In the genomic region with DNA sequence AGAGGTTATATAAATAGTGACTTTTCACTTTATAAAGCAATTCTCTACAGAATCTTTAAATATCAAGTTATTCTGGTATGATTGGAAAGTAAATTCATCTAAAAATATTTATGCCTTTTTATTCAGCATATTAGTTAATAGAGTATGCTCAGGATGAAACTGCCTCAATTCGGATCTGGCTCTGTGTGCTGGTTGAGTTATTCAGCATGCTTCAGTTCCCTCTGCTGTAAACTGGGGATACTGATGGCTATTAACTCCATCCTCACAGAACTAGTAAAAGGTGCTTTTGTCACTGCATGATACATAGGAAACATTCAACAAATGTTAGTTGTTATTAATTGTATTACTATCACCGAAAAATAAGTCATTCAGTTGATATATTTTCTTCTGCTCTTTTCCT, we compare ENCODE assay signal across 6 cellular contexts.
"Had no signal": no experiment of that assay in that cellular context is flagged by ENCODE, and none has a peak within 500 bp of the region (broad histone marks: within the 10 kb centered on the region; RNA-seq: fewer than 3 reads in every experiment).

No MANE protein-coding gene starts in this region.

- H3K4me2 ChIP-seq: GM23338 had no signal

- H3K4me3 ChIP-seq: GM23338, K562 had no signal

- H3K4me3 Mint-ChIP-seq: GM23338, H9 had no signal

- H2AFZ ChIP-seq: GM23338 had no signal

- DNase-seq: H9, HCEC 1CT, IMR-90, KG1 had no signal

- H3K27ac Mint-ChIP-seq: GM23338, H9 had no signal
